In genomic region chr2:129056959-129057317, GRCh38 we compare ENCODE assay signal across 16 cellular contexts.
DNase-seq lines count a peak whose midpoint lies in the region; ATAC-seq, FAIRE-seq and TF ChIP-seq lines count a peak whose summit lies in the region.
"Had no signal": no experiment of that assay in that cellular context is flagged by ENCODE, and none has a peak within 500 bp of the region (broad histone marks: within the 10 kb centered on the region; RNA-seq: fewer than 3 reads in every experiment).

No MANE protein-coding gene starts in this region.

- DNase-seq in HepG2 (ENCODE audit: low spot score) (no peak), right lobe of liver (no peak), esophagus squamous epithelium (lab: John Stamatoyannopoulos, UW) (no peak), trophoblast cell (no peak), DMS153 (lab: John Stamatoyannopoulos, UW) (no peak), H54 (ENCODE audit: insufficient read length, low spot score) (no peak), OCI-M1 (lab: John Stamatoyannopoulos, UW) (no peak)
- DNase-seq: 8988T; EL; HCEC 1CT; Kasumi-1; NCI-H187 treated with DMSO at 0.1 percent for 48 hours; NCI-H446; NK-92 treated with Interleukin-12 subunit alpha and Interleukin-12 subunit beta, amount 100 ng/mL, for 24 hours had no signal

- no peaks in the 10 kb centered on the region for H4K20me1 ChIP-seq in HepG2 (ENCODE audit: insufficient read depth, low read length)

- POLR2A ChIA-PET in HepG2 (lab: Yijun Ruan, JAX) = no interaction called here

- H2BK5ac ChIP-seq in trophoblast cell (ENCODE audit: low read depth, low read length, poor library complexity) = no peak overlapping the region

- 0% methylated on average over 2 of the region's 2 CpGs for WGBS in HepG2 (ENCODE audit: low lambda C conversion rate)
- whole genome bisulfite sequencing in right lobe of liver (ENCODE audit: insufficient coverage, low coverage, low lambda C conversion rate, missing lambda C conversion rate) = no CpG with 5 or more reads among the region's 2 CpGs
- 29 to 68% methylated on average over 2 of the region's 2 CpGs for WGBS in esophagus squamous epithelium, 2 donors
- WGBS in trophoblast cell (ENCODE audit: extremely low coverage, insufficient coverage, insufficient read length) = no CpG with 5 or more reads among the region's 2 CpGs

- FAIRE-seq in HepG2 (lab: Jason Lieb, UNC) (no peak), H54 (lab: Jason Lieb, UNC) (no peak)

- H3K9me3 ChIP-seq in HepG2 (ENCODE audit: low read length) (no peaks in the 10 kb centered on the region), right lobe of liver (no peaks in the 10 kb centered on the region), esophagus squamous epithelium (no peaks in the 10 kb centered on the region), trophoblast cell (ENCODE audit: insufficient read depth, low read depth, low read length) (no peaks in the 10 kb centered on the region)
- H3K9me3 ChIP-seq: BE2C had no signal

- H2BK120ac ChIP-seq in trophoblast cell (ENCODE audit: insufficient read depth, low read length, poor library complexity) = no peak overlapping the region

- H3K27me3 ChIP-seq in HepG2 (ENCODE audit: control insufficient read depth in 1 of 2, insufficient read depth in 2 of 2, low read length in 2 of 2) (peaks cover 0 to 8% of the 10 kb centered on the region in 2 experiments; a peak in 2 of 5 replicates), right lobe of liver (no peaks in the 10 kb centered on the region), esophagus squamous epithelium (no peaks in the 10 kb centered on the region), trophoblast cell (ENCODE audit: insufficient read depth, low read length) (no peaks in the 10 kb centered on the region)
- H3K27me3 ChIP-seq: BE2C had no signal

- H4K91ac ChIP-seq in trophoblast cell (ENCODE audit: low read depth, low read length) = no peak overlapping the region

- H3K4me3 ChIP-seq in HepG2 (replicated peaks in 1 of 3; ENCODE audit: insufficient read depth in 1 of 3, low read depth in 2 of 3, low read length in 3 of 3) = no peak overlapping the region
- H3K4me3 ChIP-seq in right lobe of liver = no peak overlapping the region
- H3K4me3 ChIP-seq in esophagus squamous epithelium = no peak overlapping the region
- H3K4me3 ChIP-seq in trophoblast cell (ENCODE audit: low read depth, low read length) = no peak overlapping the region

- BruUV-seq in HepG2 (replicated peaks; lab: Mats Ljungman, UMichigan) = no TSS peak

- H3K79me1 ChIP-seq in trophoblast cell (ENCODE audit: low read length) = peaks cover 7% of the 10 kb centered on the region

- H3K27ac ChIP-seq in HepG2 (ENCODE audit: extremely low read length, insufficient read depth, low read length) (no peak overlapping the region), right lobe of liver (no peak overlapping the region), esophagus squamous epithelium (peak overlapping the region; percentile 22 to 78 (median 62)), trophoblast cell (ENCODE audit: low read depth, low read length) (no peak overlapping the region)

- no peak for TF ChIP-seq EP300 in HepG2 (IDR thresholded peaks at IDR 0.05; ENCODE audit: low read depth in 2 of 2, low read length in 2 of 2)
- TF ChIP-seq EP300 in HepG2 (CRISPR knock-in tag; IDR thresholded peaks at IDR 0.05; ENCODE audit: borderline replicate concordance) = no peak

- TF ChIP-seq POLR2A in HepG2 (IDR thresholded peaks at IDR 0.05; ENCODE audit: insufficient read depth in 1 of 2, low read depth in 2 of 2, low read length in 2 of 2) (no peak), right lobe of liver (IDR thresholded peaks at IDR 0.05) (no peak), esophagus squamous epithelium (IDR thresholded peaks at IDR 0.05) (no peak), H54 (IDR thresholded peaks at IDR 0.05; ENCODE audit: low read depth, low read length) (no peak)

- TF ChIP-seq CTCF in HepG2 (CRISPR knock-in tag; IDR thresholded peaks at IDR 0.05) = no peak
- TF ChIP-seq CTCF in right lobe of liver (IDR thresholded peaks at IDR 0.05) = no peak
- TF ChIP-seq CTCF in esophagus squamous epithelium (IDR thresholded peaks at IDR 0.05) = no peak

- CTCF ChIA-PET in HepG2 (lab: Yijun Ruan, JAX; ENCODE audit: low intra/inter-chr PET ratio, low total read pairs) = no interaction called here

- H3K4me2 ChIP-seq in HepG2 (ENCODE audit: low read depth, low read length) = no peak overlapping the region
- H3K4me2 ChIP-seq in trophoblast cell (ENCODE audit: low read length) = no peak overlapping the region

- H4K8ac ChIP-seq in trophoblast cell (ENCODE audit: low read depth, low read length) = no peak overlapping the region

- H3K9ac ChIP-seq in HepG2 (ENCODE audit: insufficient read depth, low read depth, low read length) = no peak overlapping the region
- no peak overlapping the region for H3K9ac ChIP-seq in trophoblast cell (ENCODE audit: low read length)

- H3K79me2 ChIP-seq in HepG2 (ENCODE audit: insufficient read depth, low read length) (no peaks in the 10 kb centered on the region), trophoblast cell (ENCODE audit: control insufficient read depth, insufficient read depth, low read length, poor library complexity) (peaks cover 2% of the 10 kb centered on the region)

- H2BK12ac ChIP-seq in trophoblast cell (ENCODE audit: low read length) = peak overlapping the region; percentile 5

- no peak overlapping the region for H3K23ac ChIP-seq in trophoblast cell (ENCODE audit: low read length)

- H3K36me3 ChIP-seq in HepG2 (replicated peaks in 1 of 2; ENCODE audit: control insufficient read depth in 1 of 2, insufficient read depth in 2 of 2, low read length in 2 of 2) = no peaks in the 10 kb centered on the region
- H3K36me3 ChIP-seq in right lobe of liver = no peaks in the 10 kb centered on the region
- no peaks in the 10 kb centered on the region for H3K36me3 ChIP-seq in esophagus squamous epithelium
- H3K36me3 ChIP-seq in trophoblast cell (ENCODE audit: control insufficient read depth in 1 of 2, insufficient read depth in 2 of 2, low read length in 2 of 2) = no peaks in the 10 kb centered on the region
- H3K36me3 ChIP-seq: BE2C had no signal

- H3K14ac ChIP-seq in trophoblast cell (ENCODE audit: low read length) = no peak overlapping the region

- no peak for ATAC-seq in HepG2
- no peak for ATAC-seq in right lobe of liver
- ATAC-seq in HG02884 (IDR thresholded peaks at IDR 0.05; ENCODE audit: unreplicated experiment) = no peak

- no peak overlapping the region for H3K4ac ChIP-seq in trophoblast cell (ENCODE audit: low read depth, low read length)

- in situ Hi-C loops in HepG2 (cut with HindIII; ENCODE audit: extremely low pct_ligation_motif_present, low pct_unique_long_range_greater_than_20kb) = no loop called here

- TF ChIP-seq RAD21 in HepG2 (CRISPR knock-in tag; IDR thresholded peaks at IDR 0.05) = no peak

- intact Hi-C loops in HepG2 (cut with micrococcal nuclease; ENCODE audit: unreplicated experiment) = no loop called here
- intact Hi-C loops in right lobe of liver (cut with DNase I) = no loop called here
- intact Hi-C loops in esophagus squamous epithelium (cut with DNase I) = no loop called here

- no peak overlapping the region for H3K18ac ChIP-seq in trophoblast cell (ENCODE audit: low read length)

- H2AFZ ChIP-seq in HepG2 (ENCODE audit: low read length) (no peak overlapping the region), trophoblast cell (ENCODE audit: insufficient read depth, low read length, poor library complexity) (no peak overlapping the region)

- no peak overlapping the region for H4K12ac ChIP-seq in trophoblast cell (ENCODE audit: low read depth, low read length)

- H3K4me1 ChIP-seq in HepG2 (ENCODE audit: insufficient read depth, low read length) (no peaks in the 10 kb centered on the region), right lobe of liver (no peaks in the 10 kb centered on the region), esophagus squamous epithelium (peaks cover 13 to 68% (median 21%) of the 10 kb centered on the region in 3 donors), trophoblast cell (ENCODE audit: control insufficient read depth in 1 of 2, insufficient read depth in 2 of 2, low read length in 2 of 2) (peaks cover 7 to 16% of the 10 kb centered on the region in 2 experiments)

- peak overlapping the region; percentile 8 for H2AK5ac ChIP-seq in trophoblast cell (ENCODE audit: low read length)

TF ChIP-seq in HepG2, 621 proteins besides CTCF, POLR2A, EP300 and RAD21:
- TF ChIP-seq FOXO1 (CRISPR knock-in tag; IDR thresholded peaks at IDR 0.05) (no peak), MAFK (conservative IDR thresholded peaks at IDR 0.05 in 1 of 2, IDR thresholded peaks at IDR 0.05 in 1 of 2; ENCODE audit: low read length in 2 of 2) (peak in 1 of 2 experiments; percentile 57; a peak in 2 of 4 replicates), SP4 (CRISPR knock-in tag; IDR thresholded peaks at IDR 0.05) (no peak), MAFF (IDR thresholded peaks at IDR 0.05; ENCODE audit: low read depth, low read length) (0 out of 2 replicates have a peak, but pooled peaks have one; percentile 24)

Comparison
In these comparisons a context has a peak if more than half of its experiments do, and no peak if none do; other contexts are left out.
1. H3K27ac ChIP-seq: peak in esophagus squamous epithelium (4 of 4); none in HepG2 (single experiment), right lobe of liver (0 of 3) and trophoblast cell (single experiment).